ENCODE assay signal across 8 cellular contexts in the genomic region with DNA sequence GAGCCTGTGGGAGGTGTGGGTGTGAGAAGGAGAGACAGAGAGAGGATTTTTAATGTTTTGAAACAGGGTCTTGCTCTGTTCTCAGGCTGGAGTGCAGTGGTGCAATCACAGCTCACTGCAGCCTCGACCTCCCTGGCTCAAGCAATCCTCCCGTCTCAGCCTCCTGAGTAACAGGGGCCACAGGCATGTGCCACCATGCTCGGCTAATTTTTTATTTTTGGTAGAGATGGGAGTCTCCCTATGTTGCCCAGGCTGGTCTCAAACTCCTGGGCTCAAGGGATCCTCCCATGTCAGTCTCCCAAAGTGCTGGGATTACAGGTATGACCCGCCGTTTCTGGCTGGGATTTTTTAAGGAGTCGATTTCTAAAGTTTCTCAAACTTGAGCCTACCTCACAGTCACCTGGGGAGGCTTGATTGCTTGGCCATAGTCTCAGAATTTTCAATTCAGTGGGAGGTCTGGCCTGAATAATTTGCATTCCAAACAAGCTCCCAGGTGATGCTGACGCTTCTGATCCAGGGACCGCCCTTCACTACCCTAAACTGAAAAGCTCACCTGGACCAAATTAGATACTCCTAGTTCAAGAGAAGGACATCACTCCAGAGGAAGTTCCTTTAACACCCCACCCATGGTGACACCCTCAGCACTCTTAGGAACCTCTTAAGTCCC.
DNase-seq lines count a peak whose midpoint lies in the region; ATAC-seq and TF ChIP-seq lines count a peak whose summit lies in the region.

No MANE protein-coding gene starts in this region.

- H3K4me1 ChIP-seq in CD4-positive, CD25-positive, alpha-beta regulatory T cell (ENCODE audit: control insufficient read depth, insufficient read depth, low read length, poor library complexity, severe bottlenecking): peaks cover 18% of the 10 kb centered on the region
- H3K4me1 ChIP-seq in effector memory CD4-positive, alpha-beta T cell (ENCODE audit: control insufficient read depth, insufficient read depth, low read length, poor library complexity, severe bottlenecking): no peaks in the 10 kb centered on the region

- peak overlapping the region; percentile 94 for H3K4me3 ChIP-seq in CD4-positive, CD25-positive, alpha-beta regulatory T cell (ENCODE audit: low read depth, low read length)
- H3K4me3 ChIP-seq in effector memory CD4-positive, alpha-beta T cell (ENCODE audit: insufficient read depth, low read depth, low read length, poor library complexity, severe bottlenecking): peak overlapping the region; percentile 42

- no peaks in the 10 kb centered on the region for H3K9me3 Mint-ChIP-seq in CD4-positive, CD25-positive, alpha-beta regulatory T cell
- no peaks in the 10 kb centered on the region for H3K9me3 Mint-ChIP-seq in neural crest cell

- no peaks in the 10 kb centered on the region for H3K36me3 Mint-ChIP-seq in CD4-positive, CD25-positive, alpha-beta regulatory T cell
- no peaks in the 10 kb centered on the region for H3K36me3 Mint-ChIP-seq in neural crest cell (ENCODE audit: low read depth)

- H3K9me3 ChIP-seq in CD4-positive, CD25-positive, alpha-beta regulatory T cell (ENCODE audit: control insufficient read depth in 2 of 2, low read length in 2 of 2): no peaks in the 10 kb centered on the region
- H3K9me3 ChIP-seq in effector memory CD4-positive, alpha-beta T cell (ENCODE audit: control insufficient read depth, low read length): no peaks in the 10 kb centered on the region

- DNase-seq in CD4-positive, CD25-positive, alpha-beta regulatory T cell: no peak
- DNase-seq in NCI-H526 (lab: John Stamatoyannopoulos, UW): peak; percentile 47 to 65
- no peak for DNase-seq in effector memory CD4-positive, alpha-beta T cell
- no peak for DNase-seq in neural crest cell (ENCODE audit: low read depth, low spot score)
- DNase-seq in GF-D8 (lab: John Stamatoyannopoulos, UW): no peak
- no peak for DNase-seq in activated effector memory CD4-positive, alpha-beta T cell treated with anti-CD3 and anti-CD28 coated beads, Interleukin-2, amount 50 U/mL, for 16 hours

- peak overlapping the region; percentile 88 to 95 (median 91) for H3K4me3 Mint-ChIP-seq in CD4-positive, CD25-positive, alpha-beta regulatory T cell
- peak overlapping the region; percentile 81 for H3K4me3 Mint-ChIP-seq in neural crest cell

- H3K27ac ChIP-seq in CD4-positive, CD25-positive, alpha-beta regulatory T cell (ENCODE audit: insufficient read depth, low read length, poor library complexity, severe bottlenecking): no peak overlapping the region
- no peak overlapping the region for H3K27ac ChIP-seq in effector memory CD4-positive, alpha-beta T cell (ENCODE audit: insufficient read depth, low read length, poor library complexity, severe bottlenecking)

- H3K27me3 ChIP-seq in CD4-positive, CD25-positive, alpha-beta regulatory T cell (ENCODE audit: control insufficient read depth, insufficient read depth, low read length): no peaks in the 10 kb centered on the region
- H3K27me3 ChIP-seq in effector memory CD4-positive, alpha-beta T cell (replicated peaks; ENCODE audit: control insufficient read depth, insufficient read depth, low read length, poor library complexity, severe bottlenecking): no peaks in the 10 kb centered on the region

- no peak for TF ChIP-seq CTCF in neural crest cell (conservative IDR thresholded peaks at IDR 0.05)

- peak overlapping the region in 2 of 3 donors; percentile 63 to 72 for H3K27ac Mint-ChIP-seq in CD4-positive, CD25-positive, alpha-beta regulatory T cell
- H3K27ac Mint-ChIP-seq in neural crest cell (ENCODE audit: unreplicated experiment): peak overlapping the region; percentile 92

- H3K4me1 Mint-ChIP-seq in CD4-positive, CD25-positive, alpha-beta regulatory T cell: peaks cover 5 to 29% (median 14%) of the 10 kb centered on the region in 4 donors
- peaks cover 14% of the 10 kb centered on the region for H3K4me1 Mint-ChIP-seq in neural crest cell

- H3K27me3 Mint-ChIP-seq in CD4-positive, CD25-positive, alpha-beta regulatory T cell: no peaks in the 10 kb centered on the region
- H3K27me3 Mint-ChIP-seq in neural crest cell (ENCODE audit: low read depth): no peaks in the 10 kb centered on the region

- H3K36me3 ChIP-seq in CD4-positive, CD25-positive, alpha-beta regulatory T cell (ENCODE audit: control insufficient read depth, insufficient read depth, low read length): no peaks in the 10 kb centered on the region
- H3K36me3 ChIP-seq in effector memory CD4-positive, alpha-beta T cell (ENCODE audit: control insufficient read depth, insufficient read depth, low read length): no peaks in the 10 kb centered on the region

- no peak for ATAC-seq in CD4-positive, CD25-positive, alpha-beta regulatory T cell (ENCODE audit: low read depth in 2 of 2)
- no peak for ATAC-seq in HG03135 (IDR thresholded peaks at IDR 0.05; ENCODE audit: unreplicated experiment)
- ATAC-seq in HG03196 (IDR thresholded peaks at IDR 0.05; ENCODE audit: unreplicated experiment): no peak

Comparison
In these comparisons a context has a peak if more than half of its experiments do, and no peak if none do; other contexts are left out.
1. DNase-seq: peak in NCI-H526 (2 of 2); none in CD4-positive, CD25-positive, alpha-beta regulatory T cell (0 of 3), effector memory CD4-positive, alpha-beta T cell (0 of 3), neural crest cell (single experiment), GF-D8 (single experiment) and activated effector memory CD4-positive, alpha-beta T cell treated with anti-CD3 and anti-CD28 coated beads, Interleukin-2, amount 50 U/mL, for 16 hours (single experiment).